ENCODE assay signal across 1 cellular context in genomic region chr9:100602302-100602930, GRCh38.
TF ChIP-seq lines count a peak whose summit lies in the region.

No MANE protein-coding gene starts in this region.

TF ChIP-seq in HepG2, 621 proteins besides CTCF, POLR2A, EP300 and RAD21:
- TF ChIP-seq STAG1 (CRISPR knock-in tag; IDR thresholded peaks at IDR 0.05): peak; percentile 67
- TF ChIP-seq SMC3 (IDR thresholded peaks at IDR 0.05; ENCODE audit: low read length): peak; percentile 65
- TF ChIP-seq CCDC6 (CRISPR knock-in tag; IDR thresholded peaks at IDR 0.05): no peak
- 0 out of 2 replicates have a peak, but pooled peaks have one; percentile 35 for TF ChIP-seq POGK (CRISPR knock-in tag; conservative IDR thresholded peaks at IDR 0.05)
- no peak for TF ChIP-seq TARDBP (CRISPR knock-in tag; IDR thresholded peaks at IDR 0.05)
